10 cellular contexts compared by ENCODE assay signal in the genomic region with DNA sequence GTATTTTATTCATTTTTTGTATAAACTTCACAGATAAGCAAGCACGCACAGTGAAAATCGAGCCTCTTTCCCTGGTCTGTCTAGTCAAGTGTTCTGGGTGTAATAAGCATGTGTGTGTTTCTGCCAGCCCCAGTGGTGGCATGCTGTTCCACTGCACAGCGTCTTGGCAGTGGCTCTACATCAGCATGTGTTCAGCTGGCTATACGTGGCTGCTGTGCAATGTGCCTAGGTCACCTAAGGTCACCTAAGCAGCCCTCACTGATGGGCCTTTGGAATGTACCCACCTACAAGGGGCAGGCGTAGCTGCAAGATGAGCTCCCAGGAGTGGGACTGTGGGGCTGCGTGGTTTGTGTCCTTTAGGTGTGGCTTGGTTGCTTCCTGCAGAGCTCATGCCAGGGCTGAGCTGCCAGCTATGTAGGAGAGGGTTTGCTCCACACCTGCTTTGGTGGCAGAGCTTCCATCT. TPM values are rescaled to one million over a fixed set of nuclear protein-coding genes. Genes with fewer than 3 reads are reported as not detected.
DNase-seq lines count a peak whose midpoint lies in the region; ATAC-seq and TF ChIP-seq lines count a peak whose summit lies in the region.
"Had no signal": no experiment of that assay in that cellular context is flagged by ENCODE, and none has a peak within 500 bp of the region (broad histone marks: within the 10 kb centered on the region; RNA-seq: fewer than 3 reads in every experiment).

No MANE protein-coding gene starts in this region.

- intact Hi-C loops in left colon (cut with DNase I, micrococcal nuclease): no loop called here
- intact Hi-C loops in spleen (cut with DNase I; ENCODE audit: low total_unique reads): loop anchor here (5.0 kb wide), 1 partner anchor 53 kb away; no protein-coding TSS in a partner anchor

- TF ChIP-seq POLR2A in spleen (IDR thresholded peaks at IDR 0.05): no peak

- H3K4me1 ChIP-seq in spleen: peaks cover 52 to 97% (median 75%) of the 10 kb centered on the region in 6 donors

- peaks cover 0 to 48% (median 4%) of the 10 kb centered on the region in 6 donors for H3K36me3 ChIP-seq in spleen

- no peaks in the 10 kb centered on the region for H3K27me3 Mint-ChIP-seq in IgD-negative memory B cell
- H3K27me3 Mint-ChIP-seq in T-helper 2 cell treated with Interferon-gamma antibody and Interleukin-4, amounts not matched to agents 5 μg/mL and 100 μg/mL, for 36 hours (ENCODE audit: low read depth): no peaks in the 10 kb centered on the region

- no peaks in the 10 kb centered on the region for H3K9me3 ChIP-seq in spleen

- H3K4me3 ChIP-seq in spleen: peak overlapping the region in 1 of 8 donors; percentile 94

- no peaks in the 10 kb centered on the region for H3K9me3 Mint-ChIP-seq in IgD-negative memory B cell
- H3K9me3 Mint-ChIP-seq in T-helper 2 cell treated with Interferon-gamma antibody and Interleukin-4, amounts not matched to agents 5 μg/mL and 100 μg/mL, for 36 hours: no peaks in the 10 kb centered on the region
- H3K9me3 Mint-ChIP-seq: activated T-helper 2 cell treated with anti-CD3 and anti-CD28 coated beads, Interferon-gamma antibody, Interleukin-2, Interleukin-4, amounts not matched to agents 10 μg/mL and 5 μg/mL and 100 μg/mL, durations not matched to agents 14 hours and 24 hours and 36 hours had no signal

- peak overlapping the region; percentile 57 to 91 (median 74) for H3K4me3 Mint-ChIP-seq in IgD-negative memory B cell
- H3K4me3 Mint-ChIP-seq in T-helper 2 cell treated with Interferon-gamma antibody and Interleukin-4, amounts not matched to agents 5 μg/mL and 100 μg/mL, for 36 hours: peak overlapping the region; percentile 61

- peaks cover 33 to 63% (median 49%) of the 10 kb centered on the region in 3 donors for H3K4me1 Mint-ChIP-seq in IgD-negative memory B cell
- H3K4me1 Mint-ChIP-seq in T-helper 2 cell treated with Interferon-gamma antibody and Interleukin-4, amounts not matched to agents 5 μg/mL and 100 μg/mL, for 36 hours (ENCODE audit: low read depth): peaks cover 49% of the 10 kb centered on the region

- TF ChIP-seq CTCF in spleen (IDR thresholded peaks at IDR 0.05 in 8 of 11, conservative IDR thresholded peaks at IDR 0.05 in 3 of 11): no peak

- H3K27ac Mint-ChIP-seq in IgD-negative memory B cell: peak overlapping the region in 2 of 3 donors; percentile 36 to 89
- H3K27ac Mint-ChIP-seq in T-helper 2 cell treated with Interferon-gamma antibody and Interleukin-4, amounts not matched to agents 5 μg/mL and 100 μg/mL, for 36 hours: no peak overlapping the region
- H3K27ac Mint-ChIP-seq: activated T-helper 2 cell treated with anti-CD3 and anti-CD28 coated beads, Interferon-gamma antibody, Interleukin-2, Interleukin-4, amounts not matched to agents 10 μg/mL and 5 μg/mL and 100 μg/mL, durations not matched to agents 14 hours and 24 hours and 36 hours had no signal

- WGBS in spleen, 5 donors: 53 to 69% (median 66%) methylated on average over 6 of the region's 6 CpGs

- peaks cover 2% of the 10 kb centered on the region for H3K36me3 Mint-ChIP-seq in IgD-negative memory B cell
- H3K36me3 Mint-ChIP-seq in T-helper 2 cell treated with Interferon-gamma antibody and Interleukin-4, amounts not matched to agents 5 μg/mL and 100 μg/mL, for 36 hours (ENCODE audit: low read depth): peaks cover 51% of the 10 kb centered on the region

- peak overlapping the region in 4 of 8 donors; percentile 3 to 27 (median 13) for H3K27ac ChIP-seq in spleen

- ATAC-seq in left colon (peak; percentile 68), GM18870 (IDR thresholded peaks at IDR 0.05; ENCODE audit: unreplicated experiment) (no peak)

- no peak for DNase-seq in T-helper 2 cell treated with Interferon-gamma antibody and Interleukin-4, amounts not matched to agents 5 μg/mL and 100 μg/mL, for 36 hours (ENCODE audit: low spot score)
- DNase-seq in left colon (peak; percentile 53 to 56), spleen (peak; percentile 74), NCI-H524 treated with DMSO at 0.1 percent for 48 hours (lab: John Stamatoyannopoulos, UW) (no peak), HCEC 1CT (no peak)
- DNase-seq: dermis blood vessel endothelial cell, NCI-H510A treated with DMSO at 0.1 percent for 48 hours had no signal

- H3K27me3 ChIP-seq in spleen (replicated peaks in 1 of 7): no peaks in the 10 kb centered on the region

RNA-seq across cellular contexts. Expression of a gene that starts 4.9 kb away (rescaled TPM):
- polyA plus RNA-seq in IgD-negative memory B cell (23.0 TPM), spleen (10 to 100 TPM in 1 of 3 donors, 1 to 10 TPM in 2; 5.3 to 15.9 (median 6.5) TPM)
- total RNA-seq in left colon (10 to 100 TPM; 35.0 to 42.6 TPM), spleen (10 to 100 TPM; 41.5 to 58.5 (median 49.8) TPM)

Comparison
In these comparisons a context has a peak if more than half of its experiments do, and no peak if none do; other contexts are left out.
1. DNase-seq: peak in left colon (2 of 2) and spleen (single experiment); none in T-helper 2 cell treated with Interferon-gamma antibody and Interleukin-4, amounts not matched to agents 5 μg/mL and 100 μg/mL, for 36 hours (single experiment), NCI-H524 treated with DMSO at 0.1 percent for 48 hours (single experiment) and HCEC 1CT (single experiment).